In the genomic region with DNA sequence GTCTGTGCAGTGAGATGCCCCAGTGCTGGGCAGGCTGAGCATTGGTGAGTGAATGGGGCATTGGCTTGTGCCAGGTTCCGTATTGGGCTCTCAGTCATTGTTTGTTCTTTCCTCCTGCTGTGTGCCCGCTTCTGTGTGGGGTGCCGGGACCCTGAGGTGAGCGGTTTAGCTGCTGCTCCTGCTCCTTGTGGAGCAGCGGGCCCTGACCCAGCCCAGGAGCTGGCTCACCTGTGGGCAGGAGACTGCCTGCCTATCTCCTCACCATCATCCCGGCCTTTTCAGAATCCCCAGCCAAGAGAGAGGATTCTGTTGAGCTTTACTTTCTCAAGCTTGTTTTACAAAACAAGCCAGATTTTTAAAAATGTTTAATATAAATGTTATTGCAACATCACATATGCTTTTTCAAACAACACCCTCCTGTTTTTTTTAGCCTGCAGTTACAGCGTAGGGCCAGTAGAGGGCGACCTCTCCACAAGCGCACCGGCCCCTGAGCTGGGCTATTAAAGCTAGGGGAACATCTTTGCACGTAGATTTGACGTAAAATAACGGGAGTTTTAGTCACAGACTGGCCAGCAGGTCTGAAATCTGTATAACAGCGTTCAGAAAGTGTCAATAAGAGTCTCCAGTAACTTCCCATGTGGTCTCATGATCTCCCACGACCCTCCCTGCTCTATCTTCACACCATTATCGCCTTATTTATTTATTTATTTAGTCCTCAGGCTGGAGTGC, we compare ENCODE assay signal across 8 cellular contexts. TPM values are rescaled to one million over a fixed set of nuclear protein-coding genes. Genes with fewer than 3 reads are reported as not detected.
DNase-seq lines count a peak whose midpoint lies in the region; ATAC-seq and TF ChIP-seq lines count a peak whose summit lies in the region.

No MANE protein-coding gene starts in this region.

- H3K4me1 ChIP-seq in adrenal gland (replicated peaks in 1 of 2) (no peaks in the 10 kb centered on the region), right atrium auricular region (peaks cover 0 to 8% of the 10 kb centered on the region in 2 donors), gastrocnemius medialis (peaks cover 0 to 5% of the 10 kb centered on the region in 2 donors)

- 15 to 26% (median 21%) methylated on average over 12 to 16 of the region's 16 CpGs for WGBS in adrenal gland, 4 donors

- TF ChIP-seq CTCF in GM06990 (IDR thresholded peaks at IDR 0.05; ENCODE audit: insufficient read depth, low read length, poor library complexity, severe bottlenecking) = peak; percentile 100
- peak; percentile 90 to 99 (median 94) for TF ChIP-seq CTCF in adrenal gland (IDR thresholded peaks at IDR 0.05)
- TF ChIP-seq CTCF in right atrium auricular region (IDR thresholded peaks at IDR 0.05) = peak; percentile 94 to 95
- peak; percentile 92 to 97 (median 96) for TF ChIP-seq CTCF in gastrocnemius medialis (IDR thresholded peaks at IDR 0.05 in 4 of 5, conservative IDR thresholded peaks at IDR 0.05 in 1 of 5)

- peak; percentile 81 for ATAC-seq in gastrocnemius medialis
- no peak for ATAC-seq in GM21447 (IDR thresholded peaks at IDR 0.05; ENCODE audit: unreplicated experiment)
- no peak for ATAC-seq in GM21360 (IDR thresholded peaks at IDR 0.05; ENCODE audit: unreplicated experiment)

- H3K27ac ChIP-seq in adrenal gland (peak overlapping the region in 1 of 5 donors; percentile 14), right atrium auricular region (no peak overlapping the region), gastrocnemius medialis (peak overlapping the region in 3 of 4 donors; percentile 7 to 27 (median 21))

- H3K4me3 ChIP-seq in GM06990 (replicated peaks; ENCODE audit: low read depth, low read length) = no peak overlapping the region
- no peak overlapping the region for H3K4me3 ChIP-seq in adrenal gland
- no peak overlapping the region for H3K4me3 ChIP-seq in right atrium auricular region
- no peak overlapping the region for H3K4me3 ChIP-seq in gastrocnemius medialis

- TF ChIP-seq POLR2A in adrenal gland (IDR thresholded peaks at IDR 0.05) (no peak), gastrocnemius medialis (IDR thresholded peaks at IDR 0.05) (no peak)

- H3K9me3 ChIP-seq in adrenal gland (replicated peaks in 1 of 3) = no peaks in the 10 kb centered on the region
- H3K9me3 ChIP-seq in right atrium auricular region = no peaks in the 10 kb centered on the region
- no peaks in the 10 kb centered on the region for H3K9me3 ChIP-seq in gastrocnemius medialis

- intact Hi-C loops in adrenal gland (cut with DNase I) = loop anchor here (2.0 to 5.0 kb wide), 2 partner anchors 41 to 44 kb away; no protein-coding TSS in a partner anchor
- intact Hi-C loops in gastrocnemius medialis (cut with DNase I; ENCODE audit: low total_unique reads) = loop anchor here (1.0 to 2.0 kb wide), 3 partner anchors 24 to 310 kb away; no protein-coding TSS in a partner anchor

- no peaks in the 10 kb centered on the region for H3K27me3 ChIP-seq in GM06990 (replicated peaks; ENCODE audit: control insufficient read depth, insufficient read depth, low read length)
- H3K27me3 ChIP-seq in adrenal gland = no peaks in the 10 kb centered on the region
- H3K27me3 ChIP-seq in right atrium auricular region = no peaks in the 10 kb centered on the region
- no peaks in the 10 kb centered on the region for H3K27me3 ChIP-seq in gastrocnemius medialis

- DNase-seq in GM06990 (ENCODE audit: extremely low read depth, insufficient read length) (no peak), NCI-H1092 treated with DMSO at 0.1 percent for 48 hours (lab: John Stamatoyannopoulos, UW) (peak; percentile 75), T follicular helper cell (ENCODE audit: low read depth) (peak; percentile 45), adrenal gland (peak in 6 of 7 donors; percentile 50 to 88 (median 66)), right atrium auricular region (ENCODE audit: low spot score) (peak; percentile 75), gastrocnemius medialis (peak in 1 of 2 donors; percentile 51)

- H3K36me3 ChIP-seq in GM06990 (ENCODE audit: control insufficient read depth, insufficient read depth, low read length) (no peaks in the 10 kb centered on the region), adrenal gland (replicated peaks in 1 of 2) (peaks cover 0 to 3% of the 10 kb centered on the region in 2 donors), right atrium auricular region (peaks cover 33% of the 10 kb centered on the region), gastrocnemius medialis (no peaks in the 10 kb centered on the region)

- in situ Hi-C loops in gastrocnemius medialis (cut with MboI; ENCODE audit: low sequenced_read_pairs in 4 of 4) = loop anchor here (5.0 to 10.0 kb wide), 3 partner anchors 41 to 314 kb away; no protein-coding TSS in a partner anchor

RNA-seq across cellular contexts. Expression of a gene that starts 25.1 kb away (rescaled TPM):
- 1 to 10 TPM; 4.4 to 8.7 (median 6.4) TPM for total RNA-seq in adrenal gland
- 1 to 10 TPM in 2 of 3 donors, under 1 TPM in 1; 0.73 to 4.7 (median 2.3) TPM for polyA plus RNA-seq in adrenal gland
- 1 to 10 TPM; 2.0 to 7.0 TPM for total RNA-seq in right atrium auricular region
- 10 to 100 TPM; 18.5 to 63.5 (median 36.7) TPM for total RNA-seq in gastrocnemius medialis

RNA-seq across cellular contexts. Expression of a gene that starts 43.0 kb away (rescaled TPM):
- total RNA-seq in adrenal gland = 10 to 100 TPM; 12.7 to 35.5 (median 22.7) TPM
- polyA plus RNA-seq in adrenal gland = 10 to 100 TPM in 2 of 3 donors, 1 to 10 TPM in 1; 8.1 to 48.2 (median 18.8) TPM
- total RNA-seq in right atrium auricular region = 10 to 100 TPM; 41.6 to 59.9 TPM
- total RNA-seq in gastrocnemius medialis = 10 to 100 TPM in 3 of 4 donors, 1 to 10 TPM in 1; 8.9 to 16.9 (median 13.9) TPM

Comparison
In these comparisons a context has a peak if more than half of its experiments do, and no peak if none do; other contexts are left out.
1. H3K27ac ChIP-seq: peak in gastrocnemius medialis (3 of 4); none in right atrium auricular region (0 of 2).
2. ATAC-seq: peak in gastrocnemius medialis (2 of 2); none in GM21447 (single experiment) and GM21360 (single experiment).
3. Peak in every context shown above with its lines, with median percentiles within 50 percentile points of each other: CTCF ChIP-seq.